Comparison of ENCODE assay signal across 8 cellular contexts in the genomic region with DNA sequence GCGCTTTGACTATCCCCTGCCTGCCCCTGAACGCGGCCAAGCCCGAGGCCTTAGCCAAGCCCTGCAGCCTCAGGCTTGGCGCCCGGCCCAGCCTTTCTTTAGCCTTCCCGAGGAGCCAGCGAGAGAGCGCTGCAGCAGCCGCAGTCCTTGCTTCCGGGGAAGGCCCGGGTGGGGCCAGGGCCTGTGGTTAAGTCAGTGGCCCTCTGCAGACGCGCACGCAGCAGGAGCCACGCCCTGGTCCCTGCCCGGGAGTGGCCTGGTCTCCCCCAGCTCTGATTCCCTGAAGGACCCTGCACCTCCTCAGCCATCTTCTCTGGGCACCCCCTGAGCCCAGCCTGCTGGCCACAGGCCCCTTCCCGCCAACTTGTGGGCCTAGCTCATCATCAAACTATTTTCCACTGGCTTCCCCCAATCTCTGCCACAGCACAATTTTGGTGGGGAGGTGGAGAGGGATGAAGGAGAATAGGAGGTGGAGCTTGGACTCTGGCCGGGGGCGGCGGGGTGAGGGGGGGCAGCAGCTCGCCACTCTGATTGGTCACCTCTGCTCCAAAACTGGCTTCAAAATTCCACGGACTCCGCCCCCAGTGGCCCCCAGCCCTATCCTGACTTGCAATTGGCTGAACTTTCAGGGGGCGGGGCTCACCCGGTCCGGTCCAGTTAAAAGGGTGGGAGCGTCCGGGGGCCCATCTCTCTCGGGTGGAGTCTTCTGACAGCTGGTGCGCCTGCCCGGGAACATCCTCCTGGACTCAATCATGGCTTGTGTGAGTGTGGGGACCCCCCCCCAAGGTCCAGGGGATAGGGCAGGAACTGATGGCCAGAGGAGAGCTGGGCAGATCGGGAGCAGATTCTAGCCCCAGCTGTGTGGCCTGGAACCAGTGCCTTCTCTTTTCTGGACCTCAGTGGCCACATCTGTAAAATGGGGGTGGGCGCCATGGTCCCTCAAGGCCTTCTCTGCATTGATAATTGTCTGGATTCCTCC. TPM values are rescaled to one million over a fixed set of nuclear protein-coding genes. Genes with fewer than 3 reads are reported as not detected.
DNase-seq lines count a peak whose midpoint lies in the region; FAIRE-seq and TF ChIP-seq lines count a peak whose summit lies in the region.

Gene LGALS1, plus strand, starts transcription at position 686 of the 979 bp plus-strand sequence. Its CDS starts 67 bp downstream, at position 753.

- FAIRE-seq in H54 (lab: Jason Lieb, UNC) (no peak), kidney (lab: Jason Lieb, UNC) (no peak)

- H3K9me3 Mint-ChIP-seq in chondrocyte (ENCODE audit: low read depth): no peaks in the 10 kb centered on the region

- H3K4me3 ChIP-seq in WERI-Rb-1 (ENCODE audit: low read depth, low read length) (no peak within 1 kb of the TSS), kidney (ENCODE audit: low read length in 2 of 2) (peak within 1 kb of the TSS; percentile 28 to 64)

- DNase-seq in ELR (ENCODE audit: low read depth) (peak; percentile 98), H54 (ENCODE audit: insufficient read length, low spot score) (peak; percentile 77), NCI-H146 (lab: John Stamatoyannopoulos, UW) (peak; percentile 39), WERI-Rb-1 (peak; percentile 50), chondrocyte (ENCODE audit: low spot score) (no peak), kidney (peak; percentile 99), cortex of kidney (lab: John Stamatoyannopoulos, UW) (no peak)
- DNase-seq in stimulated activated CD4-positive, alpha-beta T cell treated with anti-CD3 and anti-CD28 coated beads, Interleukin-12 subunit alpha, Interleukin-12 subunit beta, amount 100 ng/mL, for 48 hours (ENCODE audit: low read depth in 2 of 3, low spot score in 1 of 3): peak in 2 of 3 donors; percentile 63 to 65

- H3K36me3 ChIP-seq in WERI-Rb-1: no peaks in the 10 kb centered on the region
- H3K36me3 ChIP-seq in kidney (ENCODE audit: control insufficient read depth in 1 of 2, insufficient read depth in 2 of 2, low read length in 2 of 2): no peaks in the 10 kb centered on the region

- H3K27me3 Mint-ChIP-seq in chondrocyte (ENCODE audit: low read depth): no peaks in the 10 kb centered on the region

- H3K4me1 ChIP-seq in kidney (ENCODE audit: control insufficient read depth in 1 of 2, insufficient read depth in 1 of 2, low read depth in 1 of 2, low read length in 2 of 2): peaks cover 0 to 10% of the 10 kb centered on the region in 2 donors

- H3K36me3 Mint-ChIP-seq in chondrocyte (ENCODE audit: low read depth): peaks cover 12% of the 10 kb centered on the region

- H3K4me1 Mint-ChIP-seq in chondrocyte (ENCODE audit: low read depth): peaks cover 30% of the 10 kb centered on the region

- peak within 1 kb of the TSS; percentile 51 to 84 for H3K9ac ChIP-seq in kidney (ENCODE audit: low read length in 2 of 2)

- H3K27ac Mint-ChIP-seq in chondrocyte (ENCODE audit: unreplicated experiment): peak within 1 kb of the TSS; percentile 90

- intact Hi-C loops in kidney (cut with DNase I): no loop called here

- TF ChIP-seq CTCF in WERI-Rb-1 (IDR thresholded peaks at IDR 0.05; ENCODE audit: low read depth, low read length) (no peak), chondrocyte (IDR thresholded peaks at IDR 0.05) (peak; percentile 31), kidney (IDR thresholded peaks at IDR 0.05; ENCODE audit: borderline replicate concordance, extremely low read depth, insufficient read depth) (no peak)

- peak; percentile 91 for TF ChIP-seq POLR2A in H54 (IDR thresholded peaks at IDR 0.05; ENCODE audit: low read depth, low read length)

- H3K27me3 ChIP-seq in WERI-Rb-1 (ENCODE audit: insufficient read depth, low read depth, severe bottlenecking): no peaks in the 10 kb centered on the region

- H3K27ac ChIP-seq in WERI-Rb-1: no peak within 1 kb of the TSS
- peak within 1 kb of the TSS; percentile 93 to 97 for H3K27ac ChIP-seq in kidney (ENCODE audit: low read depth in 2 of 2, low read length in 2 of 2)

- H3K9me3 ChIP-seq in WERI-Rb-1 (ENCODE audit: severe bottlenecking): no peaks in the 10 kb centered on the region
- H3K9me3 ChIP-seq in kidney (ENCODE audit: control insufficient read depth in 1 of 2, low read length in 2 of 2): no peaks in the 10 kb centered on the region

- peak within 1 kb of the TSS; percentile 77 for H3K4me3 Mint-ChIP-seq in chondrocyte (ENCODE audit: unreplicated experiment)

RNA-seq across cellular contexts. Expression of gene LGALS1, which starts in this region (rescaled TPM):
- 1,066 to 2,807 TPM (median 2,760 TPM) in 3 replicates for total RNA-seq in chondrocyte
- 227 TPM for total RNA-seq in kidney
- 496 TPM for polyA plus RNA-seq in kidney (ENCODE audit: insufficient read depth, low read depth, low replicate concordance)

Comparison
In these comparisons a context has a peak if more than half of its experiments do, and no peak if none do; other contexts are left out.
1. DNase-seq: peak in ELR (single experiment), H54 (single experiment), NCI-H146 (single experiment), WERI-Rb-1 (single experiment), kidney (single experiment) and stimulated activated CD4-positive, alpha-beta T cell treated with anti-CD3 and anti-CD28 coated beads, Interleukin-12 subunit alpha, Interleukin-12 subunit beta, amount 100 ng/mL, for 48 hours (2 of 3); none in chondrocyte (single experiment) and cortex of kidney (single experiment).